Comparison of ENCODE assay signal across 8 cellular contexts in genomic region chr12:92065018-92065499, GRCh38.
DNase-seq lines count a peak whose midpoint lies in the region; ATAC-seq, FAIRE-seq and TF ChIP-seq lines count a peak whose summit lies in the region.

No MANE protein-coding gene starts in this region.

- FAIRE-seq in urothelium cell line (lab: Jason Lieb, UNC): no peak

- H3K36me3 ChIP-seq in mucosa of rectum (ENCODE audit: control insufficient read depth in 2 of 2, insufficient read depth in 2 of 2, low read length in 2 of 2) (no peaks in the 10 kb centered on the region), endodermal cell (ENCODE audit: control insufficient read depth, insufficient read depth, low read length) (no peaks in the 10 kb centered on the region), smooth muscle cell (ENCODE audit: low read depth) (no peaks in the 10 kb centered on the region)

- H3K9ac ChIP-seq in mucosa of rectum (ENCODE audit: low read depth in 1 of 2, low read length in 2 of 2) (no peak overlapping the region), endodermal cell (ENCODE audit: extremely low read depth, low read length, poor library complexity, severe bottlenecking) (no peak overlapping the region), smooth muscle cell (ENCODE audit: low read depth) (no peak overlapping the region)

- TF ChIP-seq CTCF in endodermal cell (conservative IDR thresholded peaks at IDR 0.05) (no peak), smooth muscle cell (IDR thresholded peaks at IDR 0.05; ENCODE audit: borderline replicate concordance, insufficient read depth, poor library complexity, severe bottlenecking) (no peak)

- peaks cover 14% of the 10 kb centered on the region for H3K4me1 Mint-ChIP-seq in endodermal cell

- no peak overlapping the region for H3K27ac Mint-ChIP-seq in endodermal cell

- no peaks in the 10 kb centered on the region for H3K36me3 Mint-ChIP-seq in endodermal cell (ENCODE audit: low read depth)

- ATAC-seq in GM21528 (IDR thresholded peaks at IDR 0.05; ENCODE audit: low FRiP score, unreplicated experiment): peak; percentile 62

- H3K79me2 ChIP-seq in smooth muscle cell (ENCODE audit: low read depth): no peaks in the 10 kb centered on the region

- no peaks in the 10 kb centered on the region for H3F3A ChIP-seq in smooth muscle cell (ENCODE audit: low read depth)

- no peaks in the 10 kb centered on the region for H3K27me3 Mint-ChIP-seq in endodermal cell (ENCODE audit: insufficient read depth)

- DNase-seq in DMS153 treated with DMSO at 0.1 percent for 48 hours (lab: John Stamatoyannopoulos, UW; ENCODE audit: unreplicated experiment): peak; percentile 25
- DNase-seq in NCI-H1105 (lab: John Stamatoyannopoulos, UW): peak; percentile 77
- peak; percentile 36 for DNase-seq in activated T-helper 9 cell treated with anti-CD3 and anti-CD28 coated beads, Interleukin-2, amount 50 U/mL, for 16 hours (ENCODE audit: low read depth)
- no peak for DNase-seq in urothelium cell line (ENCODE audit: low spot score)
- no peak for DNase-seq in endodermal cell
- no peak for DNase-seq in smooth muscle cell (lab: John Stamatoyannopoulos, UW; ENCODE audit: unreplicated experiment)

- H3K4me2 ChIP-seq in smooth muscle cell: no peak overlapping the region

- no peak overlapping the region for H3K4me3 Mint-ChIP-seq in endodermal cell

- H3K27me3 ChIP-seq in mucosa of rectum (ENCODE audit: control insufficient read depth in 2 of 2, insufficient read depth in 2 of 2, low read length in 2 of 2) (no peaks in the 10 kb centered on the region), endodermal cell (ENCODE audit: control insufficient read depth, insufficient read depth, low read length, poor library complexity, severe bottlenecking) (no peaks in the 10 kb centered on the region), smooth muscle cell (ENCODE audit: low read depth) (no peaks in the 10 kb centered on the region)

- H3K9me3 ChIP-seq in mucosa of rectum (ENCODE audit: control insufficient read depth in 2 of 2, low read length in 2 of 2) (no peaks in the 10 kb centered on the region), endodermal cell (ENCODE audit: control insufficient read depth, low read length) (no peaks in the 10 kb centered on the region), smooth muscle cell (replicated peaks; ENCODE audit: low read depth) (no peaks in the 10 kb centered on the region)

- H3K9me3 Mint-ChIP-seq in endodermal cell: no peaks in the 10 kb centered on the region

- H3K27ac ChIP-seq in mucosa of rectum (ENCODE audit: low read depth in 2 of 2, low read length in 2 of 2) (peak overlapping the region; percentile 33 to 36), endodermal cell (ENCODE audit: low read depth, low read length) (no peak overlapping the region), smooth muscle cell (ENCODE audit: low read depth) (no peak overlapping the region)

- peaks cover 12 to 16% of the 10 kb centered on the region in 2 donors for H3K4me1 ChIP-seq in mucosa of rectum (ENCODE audit: control insufficient read depth in 2 of 2, insufficient read depth in 2 of 2, low read length in 2 of 2)
- no peaks in the 10 kb centered on the region for H3K4me1 ChIP-seq in endodermal cell (ENCODE audit: control insufficient read depth, insufficient read depth, low read length)
- H3K4me1 ChIP-seq in smooth muscle cell (ENCODE audit: low read depth): peaks cover 11% of the 10 kb centered on the region

- 86 to 90% methylated on average over 3 to 8 of the region's 8 CpGs for WGBS in endodermal cell (ENCODE audit: insufficient coverage in 1 of 2, insufficient read length in 1 of 2), 2 experiments
- WGBS in smooth muscle cell (ENCODE audit: low lambda C conversion rate): 77% methylated on average over 8 of the region's 8 CpGs

- no peak overlapping the region for H2AFZ ChIP-seq in smooth muscle cell (ENCODE audit: low read depth)

- no peaks in the 10 kb centered on the region for H4K20me1 ChIP-seq in smooth muscle cell (ENCODE audit: low read depth)

- peak overlapping the region in 1 of 2 donors; percentile 34 for H3K4me3 ChIP-seq in mucosa of rectum (ENCODE audit: low read length in 2 of 2)
- H3K4me3 ChIP-seq in endodermal cell (ENCODE audit: low read length): no peak overlapping the region
- no peak overlapping the region for H3K4me3 ChIP-seq in smooth muscle cell

Comparison
In these comparisons a context has a peak if more than half of its experiments do, and no peak if none do; other contexts are left out.
1. DNase-seq: peak in DMS153 treated with DMSO at 0.1 percent for 48 hours (single experiment), NCI-H1105 (single experiment) and activated T-helper 9 cell treated with anti-CD3 and anti-CD28 coated beads, Interleukin-2, amount 50 U/mL, for 16 hours (single experiment); none in urothelium cell line (single experiment), endodermal cell (single experiment) and smooth muscle cell (single experiment).
2. H3K27ac ChIP-seq: peak in mucosa of rectum (2 of 2); none in endodermal cell (single experiment) and smooth muscle cell (single experiment).